ENCODE assay signal across 19 cellular contexts in the genomic region with DNA sequence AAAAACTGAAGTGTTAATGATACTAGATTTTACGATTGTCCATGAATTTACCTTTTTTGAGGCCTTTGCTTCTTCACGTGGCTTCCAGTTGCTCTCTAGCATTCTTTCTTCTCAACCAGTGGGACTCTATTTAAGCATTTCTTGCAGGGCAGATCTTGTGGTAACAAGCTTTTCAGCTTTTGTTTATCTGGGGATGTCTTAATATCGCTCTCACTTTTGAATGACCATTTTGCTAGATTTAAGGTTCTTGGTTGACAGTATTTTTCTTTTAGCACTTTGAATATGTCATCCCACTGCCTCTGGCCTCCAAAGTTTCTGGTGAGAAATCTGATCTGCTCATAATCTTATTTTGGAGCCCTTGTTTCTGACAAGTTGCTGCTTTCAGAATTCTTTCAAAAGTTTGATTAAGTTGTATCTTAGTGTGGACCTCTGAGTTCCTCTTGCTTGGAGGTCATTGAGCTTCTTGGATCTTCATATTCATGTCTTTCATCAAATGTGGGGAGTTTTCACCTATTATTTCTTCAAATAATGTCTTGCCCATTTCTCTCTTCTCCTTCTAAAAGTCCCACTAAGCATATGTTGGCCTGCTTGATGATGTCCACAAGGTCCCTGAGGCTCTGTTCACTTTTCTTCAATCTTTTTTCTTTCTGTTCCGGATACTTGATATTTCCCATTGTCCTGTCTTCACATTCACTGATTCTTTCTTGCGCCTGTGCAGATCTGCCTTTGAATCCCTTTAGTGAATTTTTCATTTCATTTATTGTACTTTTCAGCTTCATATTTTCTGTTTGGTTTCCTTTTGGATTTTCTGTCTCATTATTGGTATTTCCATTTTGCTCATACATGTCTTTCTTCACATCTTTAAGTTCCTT. TPM values are rescaled to one million over a fixed set of nuclear protein-coding genes. Genes with fewer than 3 reads are reported as not detected.
DNase-seq lines count a peak whose midpoint lies in the region; ATAC-seq, FAIRE-seq and TF ChIP-seq lines count a peak whose summit lies in the region.
"Had no signal": no experiment of that assay in that cellular context is flagged by ENCODE, and none has a peak within 500 bp of the region (broad histone marks: within the 10 kb centered on the region; RNA-seq: fewer than 3 reads in every experiment).

No MANE protein-coding gene starts in this region.

- WGBS in K562 (ENCODE audit: insufficient coverage, low coverage, missing lambda C conversion rate) = 94% methylated on average over 5 of the region's 5 CpGs
- 78 to 93% methylated on average over 5 of the region's 5 CpGs for WGBS in transverse colon (ENCODE audit: low coverage in 1 of 2), 2 donors

- peaks cover 82% of the 10 kb centered on the region for H3K36me3 Mint-ChIP-seq in activated CD8-positive, alpha-beta T cell treated with anti-CD3 and anti-CD28 coated beads for 36 hours (ENCODE audit: low read depth)
- peaks cover 90% of the 10 kb centered on the region for H3K36me3 Mint-ChIP-seq in activated CD8-positive, alpha-beta T cell treated with anti-CD3 and anti-CD28 coated beads, Interleukin-2, amount 10 ng/mL, durations not matched to agents 7 days and 5 days (ENCODE audit: low read depth)
- H3K36me3 Mint-ChIP-seq in stimulated activated naive CD8-positive, alpha-beta T cell treated with anti-CD3 and anti-CD28 coated beads, Interleukin-15, Interleukin-2, amounts not matched to agents 100 ng/mL and 50 ng/mL, for 24 hours (ENCODE audit: low read depth) = peaks cover 83% of the 10 kb centered on the region

- H3K9me3 Mint-ChIP-seq in activated CD8-positive, alpha-beta T cell treated with anti-CD3 and anti-CD28 coated beads for 36 hours = peaks cover 22% of the 10 kb centered on the region
- H3K9me3 Mint-ChIP-seq in activated CD8-positive, alpha-beta T cell treated with anti-CD3 and anti-CD28 coated beads, Interleukin-2, amount 10 ng/mL, durations not matched to agents 7 days and 5 days (ENCODE audit: insufficient read depth) = peaks cover 21% of the 10 kb centered on the region
- H3K9me3 Mint-ChIP-seq in stimulated activated naive CD8-positive, alpha-beta T cell treated with anti-CD3 and anti-CD28 coated beads, Interleukin-15, Interleukin-2, amounts not matched to agents 100 ng/mL and 50 ng/mL, for 24 hours = peaks cover 19% of the 10 kb centered on the region
- H3K9me3 Mint-ChIP-seq in stimulated activated naive CD8-positive, alpha-beta T cell treated with anti-CD3 and anti-CD28 coated beads, Interleukin-15, amount 100 ng/mL, for 72 hours = peaks cover 15 to 20% of the 10 kb centered on the region in 2 donors

- BruUV-seq in K562 (replicated peaks; lab: Mats Ljungman, UMichigan) = no TSS peak

- CTCF ChIA-PET in activated CD8-positive, alpha-beta T cell treated with anti-CD3 and anti-CD28 coated beads for 36 hours (lab: Charles Lee) = interaction anchor here (1.5 to 2.8 kb wide), 2 partner anchors 12 to 20 kb away, joined by 4 to 7 read pairs; no protein-coding TSS in a partner anchor
- CTCF ChIA-PET in activated CD8-positive, alpha-beta T cell treated with anti-CD3 and anti-CD28 coated beads, Interleukin-2, amount 10 ng/mL, durations not matched to agents 7 days and 5 days (lab: Charles Lee) = no interaction called here
- CTCF ChIA-PET in K562 (lab: Yijun Ruan, JAX; ENCODE audit: low intra/inter-chr PET ratio) = no interaction called here

- peaks cover 7% of the 10 kb centered on the region; the same call in 1 of the 3 replicates for H3K79me2 ChIP-seq in K562 (ENCODE audit: control insufficient read depth, insufficient read depth, low read length)

- H3K36me3 ChIP-seq in K562 (ENCODE audit: control insufficient read depth, insufficient read depth, low read length) (peaks cover 88% of the 10 kb centered on the region), transverse colon (peaks cover 3 to 66% (median 30%) of the 10 kb centered on the region in 4 donors)

- TF ChIP-seq CTCF in activated CD8-positive, alpha-beta T cell treated with anti-CD3 and anti-CD28 coated beads for 36 hours (IDR thresholded peaks at IDR 0.05) = no peak
- TF ChIP-seq CTCF in K562 (IDR thresholded peaks at IDR 0.05 in 2 of 3, conservative IDR thresholded peaks at IDR 0.05 in 1 of 3; ENCODE audit: insufficient read depth in 2 of 3, low read depth in 1 of 3, low read length in 3 of 3) (no peak), transverse colon (IDR thresholded peaks at IDR 0.05) (no peak)

- no peak for TF ChIP-seq EP300 in K562 (IDR thresholded peaks at IDR 0.05; ENCODE audit: low read length)
- no peak for TF ChIP-seq EP300 in transverse colon (IDR thresholded peaks at IDR 0.05; ENCODE audit: low read depth)

- H3K9me3 ChIP-seq in K562 (replicated peaks; ENCODE audit: control insufficient read depth, insufficient read depth, low read depth, low read length) (peaks cover 8% of the 10 kb centered on the region), transverse colon (peaks cover 7 to 14% of the 10 kb centered on the region in 2 donors)

- H3K4me3 Mint-ChIP-seq in activated CD8-positive, alpha-beta T cell treated with anti-CD3 and anti-CD28 coated beads for 36 hours = no peak overlapping the region
- no peak overlapping the region for H3K4me3 Mint-ChIP-seq in activated CD8-positive, alpha-beta T cell treated with anti-CD3 and anti-CD28 coated beads, Interleukin-2, amount 10 ng/mL, durations not matched to agents 7 days and 5 days
- H3K4me3 Mint-ChIP-seq in stimulated activated naive CD8-positive, alpha-beta T cell treated with anti-CD3 and anti-CD28 coated beads, Interleukin-15, Interleukin-2, amounts not matched to agents 100 ng/mL and 50 ng/mL, for 24 hours = no peak overlapping the region
- H3K4me3 Mint-ChIP-seq in stimulated activated naive CD8-positive, alpha-beta T cell treated with anti-CD3 and anti-CD28 coated beads, Interleukin-15, amount 100 ng/mL, for 72 hours = no peak overlapping the region

- peaks cover 2% of the 10 kb centered on the region for H3K9me1 ChIP-seq in K562 (ENCODE audit: control insufficient read depth, insufficient read depth, low read length)

- in situ Hi-C loops in K562 (cut with MboI) (no loop called here), transverse colon (cut with MboI; ENCODE audit: low pct_ligation_motif_present in 1 of 4, low pct_unique_long_range_greater_than_20kb in 1 of 4, low sequenced_read_pairs in 3 of 4) (no loop called here)

- no peaks in the 10 kb centered on the region for H3K27me3 ChIP-seq in K562 (ENCODE audit: control insufficient read depth in 2 of 2, insufficient read depth in 2 of 2, low read length in 2 of 2)
- H3K27me3 ChIP-seq in transverse colon = no peaks in the 10 kb centered on the region
- H3K27me3 ChIP-seq: Peyer's patch, SJSA1 had no signal

- TF ChIP-seq POLR2A in K562 (conservative IDR thresholded peaks at IDR 0.05) (no peak), transverse colon (IDR thresholded peaks at IDR 0.05) (no peak)

- H3K4me2 ChIP-seq in K562 (ENCODE audit: insufficient read depth, low read length) = no peak overlapping the region
- H3K4me2 ChIP-seq: KMS-11 had no signal

- DNase-seq in activated CD8-positive, alpha-beta T cell treated with anti-CD3 and anti-CD28 coated beads for 36 hours = no peak
- no peak for DNase-seq in activated CD8-positive, alpha-beta T cell treated with anti-CD3 and anti-CD28 coated beads, Interleukin-2, amount 10 ng/mL, durations not matched to agents 7 days and 5 days
- no peak for DNase-seq in stimulated activated naive CD8-positive, alpha-beta T cell treated with anti-CD3 and anti-CD28 coated beads, Interleukin-15, amount 100 ng/mL, for 72 hours
- DNase-seq in K562 (ENCODE audit: extremely low read depth in 1 of 4, low spot score in 3 of 4) (no peak), transverse colon (no peak), NAMALWA (ENCODE audit: low spot score) (no peak)
- DNase-seq: C1 segment of cervical spinal cord; NCI-H1048; NCI-H1436; NCI-H2029; NCI-H510A; NCI-H748 treated with DMSO at 0.1 percent for 48 hours; NK-92 treated with Interleukin-12 subunit alpha and Interleukin-12 subunit beta, amount 100 ng/mL, for 24 hours had no signal

- no peaks in the 10 kb centered on the region for H4K20me1 ChIP-seq in K562 (replicated peaks; ENCODE audit: control insufficient read depth, insufficient read depth, low read length)

- H3K4me1 ChIP-seq in K562 (replicated peaks in 1 of 2; ENCODE audit: control insufficient read depth in 2 of 2, insufficient read depth in 2 of 2, low read length in 2 of 2) (0 out of 5 replicates have a peak, but pooled peaks cover 0 to 3% of the 10 kb centered on the region in 2 experiments), transverse colon (no peaks in the 10 kb centered on the region)
- H3K4me1 ChIP-seq: Peyer's patch had no signal

- no peak for ATAC-seq in activated CD8-positive, alpha-beta T cell treated with anti-CD3 and anti-CD28 coated beads for 36 hours
- ATAC-seq in activated CD8-positive, alpha-beta T cell treated with anti-CD3 and anti-CD28 coated beads, Interleukin-2, amount 10 ng/mL, durations not matched to agents 7 days and 5 days = no peak
- ATAC-seq in stimulated activated naive CD8-positive, alpha-beta T cell treated with anti-CD3 and anti-CD28 coated beads, Interleukin-15, amount 100 ng/mL, for 72 hours = no peak
- ATAC-seq in K562 = no peak

- no peak for TF ChIP-seq RAD21 in K562 (CRISPR knock-in tag; conservative IDR thresholded peaks at IDR 0.05 in 1 of 2, IDR thresholded peaks at IDR 0.05 in 1 of 2)

- intact Hi-C loops in activated CD8-positive, alpha-beta T cell treated with anti-CD3 and anti-CD28 coated beads for 36 hours (cut with micrococcal nuclease) = loop anchor here (10.0 kb wide), 1 partner anchor 163 kb away; a partner anchor contains a TSS
- intact Hi-C loops in K562 (cut with micrococcal nuclease) (no loop called here), transverse colon (cut with DNase I; ENCODE audit: low total_unique reads) (no loop called here)

- peak overlapping the region; percentile 8 for H3K27ac Mint-ChIP-seq in activated CD8-positive, alpha-beta T cell treated with anti-CD3 and anti-CD28 coated beads for 36 hours
- H3K27ac Mint-ChIP-seq in activated CD8-positive, alpha-beta T cell treated with anti-CD3 and anti-CD28 coated beads, Interleukin-2, amount 10 ng/mL, durations not matched to agents 7 days and 5 days = no peak overlapping the region
- peak overlapping the region; percentile 12 for H3K27ac Mint-ChIP-seq in stimulated activated naive CD8-positive, alpha-beta T cell treated with anti-CD3 and anti-CD28 coated beads, Interleukin-15, Interleukin-2, amounts not matched to agents 100 ng/mL and 50 ng/mL, for 24 hours
- H3K27ac Mint-ChIP-seq in stimulated activated naive CD8-positive, alpha-beta T cell treated with anti-CD3 and anti-CD28 coated beads, Interleukin-15, amount 100 ng/mL, for 72 hours = no peak overlapping the region

- H3K4me1 Mint-ChIP-seq in activated CD8-positive, alpha-beta T cell treated with anti-CD3 and anti-CD28 coated beads for 36 hours (ENCODE audit: low read depth) = peaks cover 46% of the 10 kb centered on the region
- peaks cover 36% of the 10 kb centered on the region for H3K4me1 Mint-ChIP-seq in activated CD8-positive, alpha-beta T cell treated with anti-CD3 and anti-CD28 coated beads, Interleukin-2, amount 10 ng/mL, durations not matched to agents 7 days and 5 days (ENCODE audit: low read depth)
- peaks cover 44% of the 10 kb centered on the region for H3K4me1 Mint-ChIP-seq in stimulated activated naive CD8-positive, alpha-beta T cell treated with anti-CD3 and anti-CD28 coated beads, Interleukin-15, Interleukin-2, amounts not matched to agents 100 ng/mL and 50 ng/mL, for 24 hours (ENCODE audit: low read depth)
- peaks cover 55% of the 10 kb centered on the region for H3K4me1 Mint-ChIP-seq in stimulated activated naive CD8-positive, alpha-beta T cell treated with anti-CD3 and anti-CD28 coated beads, Interleukin-15, amount 100 ng/mL, for 72 hours

- H3K27ac ChIP-seq in K562 (ENCODE audit: extremely low read depth, low read depth, low read length) (no peak overlapping the region), transverse colon (no peak overlapping the region)
- H3K27ac ChIP-seq: KMS-11, Peyer's patch, SJSA1 had no signal

- H3K27me3 Mint-ChIP-seq in activated CD8-positive, alpha-beta T cell treated with anti-CD3 and anti-CD28 coated beads for 36 hours = no peaks in the 10 kb centered on the region
- H3K27me3 Mint-ChIP-seq in activated CD8-positive, alpha-beta T cell treated with anti-CD3 and anti-CD28 coated beads, Interleukin-2, amount 10 ng/mL, durations not matched to agents 7 days and 5 days (ENCODE audit: low read depth) = no peaks in the 10 kb centered on the region
- H3K27me3 Mint-ChIP-seq in stimulated activated naive CD8-positive, alpha-beta T cell treated with anti-CD3 and anti-CD28 coated beads, Interleukin-15, Interleukin-2, amounts not matched to agents 100 ng/mL and 50 ng/mL, for 24 hours = no peaks in the 10 kb centered on the region
- H3K27me3 Mint-ChIP-seq in stimulated activated naive CD8-positive, alpha-beta T cell treated with anti-CD3 and anti-CD28 coated beads, Interleukin-15, amount 100 ng/mL, for 72 hours = no peaks in the 10 kb centered on the region

- FAIRE-seq in K562 (lab: Jason Lieb, UNC) = peak; percentile 29
- FAIRE-seq: G401.6, H54 had no signal

- POLR2A ChIA-PET in activated CD8-positive, alpha-beta T cell treated with anti-CD3 and anti-CD28 coated beads for 36 hours (lab: Charles Lee) = interaction anchor here (1.0 to 2.2 kb wide), 5 partner anchors 8 to 77 kb away, joined by 3 to 10 read pairs (median 4); a partner anchor contains a TSS
- POLR2A ChIA-PET in activated CD8-positive, alpha-beta T cell treated with anti-CD3 and anti-CD28 coated beads, Interleukin-2, amount 10 ng/mL, durations not matched to agents 7 days and 5 days (lab: Charles Lee) = interaction anchor here (0.6 kb wide), 1 partner anchor 207 kb away, joined by 4 read pairs; no protein-coding TSS in a partner anchor
- POLR2A ChIA-PET in K562 (lab: Yijun Ruan, JAX) = no interaction called here

- no peak overlapping the region for H3K9ac ChIP-seq in K562 (ENCODE audit: insufficient read depth in 1 of 2, low read depth in 2 of 2, low read length in 2 of 2)
- H3K9ac ChIP-seq: KMS-11 had no signal

- no peak overlapping the region for H3K4me3 ChIP-seq in K562
- no peak overlapping the region for H3K4me3 ChIP-seq in transverse colon
- H3K4me3 ChIP-seq: Peyer's patch, SJSA1 had no signal

- H2AFZ ChIP-seq in K562 (ENCODE audit: low read depth, low read length) = no peak overlapping the region

RNA-seq across cellular contexts. Expression of a gene that starts 8.8 kb away (rescaled TPM):
- 10 to 100 TPM; 65.9 to 67.6 TPM for total RNA-seq in activated CD8-positive, alpha-beta T cell treated with anti-CD3 and anti-CD28 coated beads for 36 hours
- 10 to 100 TPM; 62.2 to 62.3 TPM for total RNA-seq in activated CD8-positive, alpha-beta T cell treated with anti-CD3 and anti-CD28 coated beads, Interleukin-2, amount 10 ng/mL, durations not matched to agents 7 days and 5 days
- total RNA-seq in K562 (2011; cell fraction: chromatin; rRNA removed; ENCODE audit: low replicate concordance) = 103 and 177 TPM in 2 replicates
- 66.8 and 69.0 TPM in 2 replicates for total RNA-seq in K562 (2011; cell fraction: nucleolus; rRNA removed)
- 75.2 and 79.0 TPM in 2 replicates for total RNA-seq in K562 (2011; cell fraction: nucleoplasm; rRNA removed)
- total RNA-seq in K562 (2014; rRNA removed) (22.4 and 27.5 TPM in 2 replicates), K562 (2014; rRNA removed; fragmentation: Illumina TruSeq; extraction: Trizol) (13.9 and 16.5 TPM in 2 replicates), K562 (2015; rRNA removed; fragmentation: Illumina TruSeq; extraction: Trizol) (22.4 and 22.9 TPM in 2 replicates), K562 (2021) (41.0 and 41.9 TPM in 2 replicates), transverse colon (100 to 1,000 TPM in 1 of 4 donors, 10 to 100 TPM in 3; 69.9 to 240 (median 76.1) TPM)
- polyA plus RNA-seq in K562 (2011; rRNA removed) (15.5 and 18.8 TPM in 2 replicates), K562 (2014; fragmentation: Illumina TruSeq; extraction: Trizol) (22.9 and 25.8 TPM in 2 replicates), K562 (2014; fragmentation: Nextera tagmentation; extraction: Ambion mirVana) (1 to 10 TPM; 1.4 to 3.7 TPM), K562 (2014; rRNA removed) (25.6 and 26.4 TPM in 2 replicates)
- polyA plus RNA-seq in K562 (2011; cell fraction: cytosol; rRNA removed) = 12.0 and 15.7 TPM in 2 replicates
- 37.6 and 54.4 TPM in 2 replicates for polyA plus RNA-seq in K562 (2011; cell fraction: nucleus; rRNA removed)
- 34.5 and 78.0 TPM in 2 replicates for polyA plus RNA-seq in K562 (2012)
- 13.4 and 17.1 TPM in 2 replicates for polyA minus RNA-seq in K562 (2011; rRNA and poly(A)+ RNA removed)
- polyA minus RNA-seq in K562 (2011; cell fraction: cytosol; rRNA and poly(A)+ RNA removed) = 14.6 and 14.7 TPM in 2 replicates
- 18.3 and 25.2 TPM in 2 replicates for polyA minus RNA-seq in K562 (2011; cell fraction: nucleus; rRNA and poly(A)+ RNA removed)

Comparison
In these comparisons a context has a peak if more than half of its experiments do, and no peak if none do; other contexts are left out.
1. H3K27ac Mint-ChIP-seq: peak in activated CD8-positive, alpha-beta T cell treated with anti-CD3 and anti-CD28 coated beads for 36 hours (single experiment) and stimulated activated naive CD8-positive, alpha-beta T cell treated with anti-CD3 and anti-CD28 coated beads, Interleukin-15, Interleukin-2, amounts not matched to agents 100 ng/mL and 50 ng/mL, for 24 hours (single experiment); none in activated CD8-positive, alpha-beta T cell treated with anti-CD3 and anti-CD28 coated beads, Interleukin-2, amount 10 ng/mL, durations not matched to agents 7 days and 5 days (single experiment) and stimulated activated naive CD8-positive, alpha-beta T cell treated with anti-CD3 and anti-CD28 coated beads, Interleukin-15, amount 100 ng/mL, for 72 hours (0 of 2).